21 cellular contexts compared by ENCODE assay signal in the genomic region with DNA sequence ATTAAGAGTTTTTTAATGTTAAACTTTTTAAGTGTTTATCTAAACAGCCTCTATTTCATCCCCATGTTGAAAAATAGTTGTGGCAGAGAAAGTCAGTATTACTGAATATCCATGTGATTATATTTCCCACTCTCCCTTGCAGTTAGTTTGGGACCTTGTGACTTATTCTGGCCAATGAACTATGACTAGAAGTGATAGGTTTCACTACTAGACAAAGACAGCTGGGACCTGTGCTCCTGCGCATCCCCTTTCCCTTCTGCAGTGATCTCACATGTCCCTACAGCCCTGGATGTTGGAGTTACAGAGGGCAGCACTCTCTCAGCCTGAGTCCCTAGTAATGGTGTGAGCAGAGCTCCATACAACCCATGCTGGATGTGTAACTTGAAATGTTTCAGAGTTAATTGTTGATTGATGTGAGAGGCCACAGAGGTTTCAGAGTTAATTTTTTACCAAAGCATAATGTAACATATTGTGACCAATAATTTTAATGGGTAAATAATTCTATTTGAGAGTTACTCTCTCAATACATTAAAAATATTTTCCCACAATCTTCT.
"Had no signal": no experiment of that assay in that cellular context is flagged by ENCODE, and none has a peak within 500 bp of the region (broad histone marks: within the 10 kb centered on the region; RNA-seq: fewer than 3 reads in every experiment).

No MANE protein-coding gene starts in this region.

- H3K36me3 ChIP-seq: lower lobe of right lung, neutrophil, right lobe of liver, spleen, WERI-Rb-1 had no signal

- H3K27ac ChIP-seq: lower lobe of right lung, neutrophil, right lobe of liver, spleen, WERI-Rb-1 had no signal

- DNase-seq: activated CD4-positive, alpha-beta T cell treated with anti-CD3 and anti-CD28 coated beads for 36 hours; activated CD8-positive, alpha-beta memory T cell treated with anti-CD3 and anti-CD28 coated beads, Interleukin-2, amount 50 U/mL, for 4 hours; activated CD8-positive, alpha-beta T cell treated with anti-CD3 and anti-CD28 coated beads for 36 hours; activated gamma-delta T cell treated with Interleukin-2 at 50 U/mL for 16 hours; activated naive CD8-positive, alpha-beta T cell treated with anti-CD3 and anti-CD28 coated beads, Interleukin-2, amount 10 ng/mL, durations not matched to agents 7 days and 5 days; activated T-cell treated with anti-CD3 and anti-CD28 coated beads, Interleukin-2, amount 50 U/mL, for 72 hours; anterior cingulate cortex; endodermal cell; left cardiac atrium; lower lobe of right lung; midbrain; naive B cell; posterior cingulate gyrus; right lobe of liver; spleen; stimulated activated CD4-positive, alpha-beta T cell treated with anti-CD3 and anti-CD28 coated beads, Interleukin-1b, Interleukin-23, amount 100 ng/mL, for 48 hours; stimulated activated naive B cell treated with anti-CD40 and anti-IgM and Interleukin-4, amounts not matched to agents 10 μg/mL and 1 μg/mL and 100 μg/mL, for 72 hours; substantia nigra; trophoblast cell; WERI-Rb-1 had no signal

- H3K4me1 ChIP-seq: lower lobe of right lung, right lobe of liver, spleen had no signal

- ATAC-seq: activated CD4-positive, alpha-beta T cell treated with anti-CD3 and anti-CD28 coated beads for 36 hours; activated CD8-positive, alpha-beta T cell treated with anti-CD3 and anti-CD28 coated beads for 36 hours; activated T-cell treated with anti-CD3 and anti-CD28 coated beads, Interleukin-2, amount 50 U/mL, for 72 hours; left cardiac atrium; lower lobe of right lung; right lobe of liver; stimulated activated naive B cell treated with anti-CD40 and anti-IgM and Interleukin-4, amounts not matched to agents 10 μg/mL and 1 μg/mL and 100 μg/mL, for 72 hours had no signal

- H3K4me3 ChIP-seq: lower lobe of right lung, right lobe of liver, spleen had no signal

- H3K9me3 ChIP-seq: neutrophil, right lobe of liver had no signal

- H3K27me3 ChIP-seq: neutrophil, right lobe of liver, spleen had no signal
